Comparison of ENCODE assay signal across 8 cellular contexts in the genomic region with DNA sequence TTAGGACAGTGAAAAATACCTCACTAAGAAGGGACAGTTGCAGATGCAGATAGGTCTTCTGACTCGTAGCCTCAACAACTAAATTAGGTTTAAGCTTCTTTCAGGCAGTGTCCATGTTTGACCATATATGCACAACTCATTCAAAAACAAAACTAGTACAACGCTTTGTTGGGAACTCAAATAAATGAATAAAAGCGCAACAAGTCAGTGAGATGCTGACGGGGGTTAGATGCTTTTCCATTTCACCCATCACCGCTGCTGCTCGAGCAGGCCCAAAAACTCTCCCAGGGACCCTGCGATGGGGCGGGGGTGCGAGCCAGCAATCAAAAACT. TPM values are rescaled to one million over a fixed set of nuclear protein-coding genes. Genes with fewer than 3 reads are reported as not detected.
DNase-seq lines count a peak whose midpoint lies in the region; ATAC-seq and TF ChIP-seq lines count a peak whose summit lies in the region.

No MANE protein-coding gene starts in this region.

- H3F3A ChIP-seq in MM.1S (ENCODE audit: insufficient read depth, low read length): peaks cover 14% of the 10 kb centered on the region

- no peaks in the 10 kb centered on the region for H4K20me1 ChIP-seq in MM.1S (ENCODE audit: insufficient read depth, low read length)

- ATAC-seq in GM21526 (IDR thresholded peaks at IDR 0.05; ENCODE audit: low FRiP score, unreplicated experiment) (no peak), HG02588 (IDR thresholded peaks at IDR 0.05; ENCODE audit: unreplicated experiment) (no peak)

- peak overlapping the region; percentile 65 for H3K4me2 ChIP-seq in MM.1S (ENCODE audit: low read depth, low read length)

- peak overlapping the region; percentile 91 to 98 (median 96) for H3K4me3 Mint-ChIP-seq in CD4-positive, alpha-beta memory T cell
- H3K4me3 Mint-ChIP-seq in neural crest cell: peak overlapping the region; percentile 87

- H3K9me3 Mint-ChIP-seq in CD4-positive, alpha-beta memory T cell: peaks cover 0 to 2% (median 0%) of the 10 kb centered on the region in 8 donors
- no peaks in the 10 kb centered on the region for H3K9me3 Mint-ChIP-seq in neural crest cell

- no peak for DNase-seq in CD4-positive, alpha-beta memory T cell
- peak; percentile 8 for DNase-seq in MM.1S
- DNase-seq in neural crest cell (ENCODE audit: low read depth, low spot score): no peak
- DNase-seq in caudate nucleus (lab: John Stamatoyannopoulos, UW): no peak
- DNase-seq in COLO829 (ENCODE audit: low spot score): no peak

- peaks cover 64% of the 10 kb centered on the region for H3K79me2 ChIP-seq in MM.1S (ENCODE audit: low read length)

- peak overlapping the region; percentile 76 for H2AFZ ChIP-seq in MM.1S (ENCODE audit: low read length)

- 11 to 13% methylated on average over 9 of the region's 9 CpGs for WGBS in ectodermal cell, 2 experiments

- peaks cover 10 to 32% of the 10 kb centered on the region in 2 donors for H3K36me3 Mint-ChIP-seq in CD4-positive, alpha-beta memory T cell
- no peaks in the 10 kb centered on the region for H3K36me3 Mint-ChIP-seq in neural crest cell (ENCODE audit: low read depth)

- no peaks in the 10 kb centered on the region for H3K9me3 ChIP-seq in CD4-positive, alpha-beta memory T cell (ENCODE audit: control insufficient read depth in 1 of 2, low read length in 2 of 2)
- no peaks in the 10 kb centered on the region for H3K9me3 ChIP-seq in MM.1S (replicated peaks; ENCODE audit: insufficient read depth, low read length)
- H3K9me3 ChIP-seq in ectodermal cell (ENCODE audit: control insufficient read depth, low read length): no peaks in the 10 kb centered on the region

- intact Hi-C loops in CD4-positive, alpha-beta memory T cell (cut with micrococcal nuclease): loop anchor here (5.0 kb wide), 1 partner anchor 257 kb away; a partner anchor contains a TSS

- TF ChIP-seq CTCF in MM.1S (IDR thresholded peaks at IDR 0.05; ENCODE audit: low read length): no peak
- no peak for TF ChIP-seq CTCF in neural crest cell (conservative IDR thresholded peaks at IDR 0.05)

- H3K4me1 Mint-ChIP-seq in CD4-positive, alpha-beta memory T cell: peaks cover 38 to 59% (median 50%) of the 10 kb centered on the region in 4 donors
- peaks cover 27% of the 10 kb centered on the region for H3K4me1 Mint-ChIP-seq in neural crest cell

- no peaks in the 10 kb centered on the region for H3K27me3 Mint-ChIP-seq in CD4-positive, alpha-beta memory T cell
- H3K27me3 Mint-ChIP-seq in neural crest cell (ENCODE audit: low read depth): no peaks in the 10 kb centered on the region

- CTCF ChIA-PET in CD4-positive, alpha-beta memory T cell (lab: Charles Lee; ENCODE audit: partially characterized antibody): interaction anchor here (0.6 to 16.7 kb wide), 7 partner anchors 10 to 662 kb away, joined by 3 to 318 read pairs (median 9); a partner anchor contains a TSS

- H3K27ac Mint-ChIP-seq in CD4-positive, alpha-beta memory T cell: peak overlapping the region; percentile 44 to 97 (median 92)
- no peak overlapping the region for H3K27ac Mint-ChIP-seq in neural crest cell (ENCODE audit: unreplicated experiment)

- H3K27me3 ChIP-seq in CD4-positive, alpha-beta memory T cell (ENCODE audit: insufficient read depth, low read length): no peaks in the 10 kb centered on the region
- no peaks in the 10 kb centered on the region for H3K27me3 ChIP-seq in MM.1S (replicated peaks; ENCODE audit: insufficient read depth, low read length)
- H3K27me3 ChIP-seq in ectodermal cell (ENCODE audit: control insufficient read depth, insufficient read depth, low read length, poor library complexity, severe bottlenecking): no peaks in the 10 kb centered on the region

- H3K9ac ChIP-seq in MM.1S (ENCODE audit: low read length): peak overlapping the region; percentile 89

- POLR2A ChIA-PET in CD4-positive, alpha-beta memory T cell (lab: Charles Lee; ENCODE audit: partially characterized antibody): interaction anchor here (0.6 to 2.7 kb wide), 4 partner anchors 8 to 635 kb away, joined by 3 to 18 read pairs (median 6); a partner anchor contains a TSS

- peaks cover 11% of the 10 kb centered on the region for H3K36me3 ChIP-seq in CD4-positive, alpha-beta memory T cell (ENCODE audit: insufficient read depth, low read length)
- H3K36me3 ChIP-seq in MM.1S (replicated peaks; ENCODE audit: insufficient read depth, low read length) (0 out of 2 replicates have a peak, but pooled peaks cover 8% of the 10 kb centered on the region), ectodermal cell (ENCODE audit: control insufficient read depth, insufficient read depth, low read length) (peaks cover 5% of the 10 kb centered on the region)

- peaks cover 54% of the 10 kb centered on the region for H3K4me1 ChIP-seq in CD4-positive, alpha-beta memory T cell (ENCODE audit: insufficient read depth, low read length)
- H3K4me1 ChIP-seq in MM.1S (ENCODE audit: low read length): peaks cover 17% of the 10 kb centered on the region
- H3K4me1 ChIP-seq in ectodermal cell (ENCODE audit: control insufficient read depth, insufficient read depth, low read length): no peaks in the 10 kb centered on the region

- H3K9me2 ChIP-seq in MM.1S (replicated peaks; ENCODE audit: insufficient read depth, low read length): no peaks in the 10 kb centered on the region

- H3K4me3 ChIP-seq in CD4-positive, alpha-beta memory T cell (ENCODE audit: low read length in 2 of 2): peak overlapping the region; percentile 60 to 70
- H3K4me3 ChIP-seq in MM.1S (ENCODE audit: low read length) (peak overlapping the region; percentile 85), ectodermal cell (ENCODE audit: insufficient read depth, low read depth, low read length) (peak overlapping the region; percentile 81)

- H3K27ac ChIP-seq in CD4-positive, alpha-beta memory T cell (ENCODE audit: low read depth, low read length): peak overlapping the region; percentile 81
- H3K27ac ChIP-seq in MM.1S (ENCODE audit: low read length) (peak overlapping the region; percentile 83; the same call in 1 of the 2 replicates), ectodermal cell (ENCODE audit: insufficient read depth, low read depth, low read length, poor library complexity, severe bottlenecking) (peak overlapping the region; percentile 78), caudate nucleus (ENCODE audit: low read depth, low read length) (no peak overlapping the region)

RNA-seq across cellular contexts. Expression of a gene that starts 0.6 kb away (rescaled TPM):
- total RNA-seq in CD4-positive, alpha-beta memory T cell: 10 to 100 TPM; 40.8 to 41.8 TPM
- polyA plus RNA-seq in CD4-positive, alpha-beta memory T cell: 10 to 100 TPM; 32.1 to 33.3 TPM
- polyA plus RNA-seq in ectodermal cell (2013, experiment 1 of 4): 56.4 TPM
- 53.6 TPM for polyA plus RNA-seq in ectodermal cell (2013, experiment 2 of 4)
- 45.2 TPM for polyA plus RNA-seq in ectodermal cell (2013, experiment 3 of 4)
- polyA plus RNA-seq in ectodermal cell (2013, experiment 4 of 4): 52.4 TPM
- 45.2 and 49.4 TPM in 2 replicates for total RNA-seq in neural crest cell

RNA-seq across cellular contexts. Expression of a gene that starts 20.1 kb away (rescaled TPM):
- total RNA-seq in CD4-positive, alpha-beta memory T cell: not detected
- polyA plus RNA-seq in CD4-positive, alpha-beta memory T cell: not detected
- polyA plus RNA-seq in ectodermal cell (2013, experiment 1 of 4): not detected
- polyA plus RNA-seq in ectodermal cell (2013, experiment 2 of 4): not detected
- polyA plus RNA-seq in ectodermal cell (2013, experiment 3 of 4): not detected
- not detected for polyA plus RNA-seq in ectodermal cell (2013, experiment 4 of 4)
- not detected in 2 replicates for total RNA-seq in neural crest cell

RNA-seq across cellular contexts. Expression of a gene that starts 53.5 kb away (rescaled TPM):
- under 1 TPM; 0.15 to 0.39 TPM for total RNA-seq in CD4-positive, alpha-beta memory T cell
- under 1 TPM in 1 of 2 donors, not detected in 1; 0.14 TPM for polyA plus RNA-seq in CD4-positive, alpha-beta memory T cell
- polyA plus RNA-seq in ectodermal cell (2013, experiment 1 of 4): 1.1 TPM
- polyA plus RNA-seq in ectodermal cell (2013, experiment 2 of 4): 1.1 TPM
- 2.0 TPM for polyA plus RNA-seq in ectodermal cell (2013, experiment 3 of 4)
- polyA plus RNA-seq in ectodermal cell (2013, experiment 4 of 4): 1.8 TPM
- total RNA-seq in neural crest cell: 0.89 and 1.4 TPM in 2 replicates
